In genomic region chr6:134746125-134746524, GRCh38 we compare ENCODE assay signal across 1 cellular context.
TF ChIP-seq lines count a peak whose summit lies in the region.

No MANE protein-coding gene starts in this region.

TF ChIP-seq in GM23338, 12 proteins besides CTCF, POLR2A, EP300 and RAD21 (continued from another document):
- no peak for TF ChIP-seq REST (IDR thresholded peaks at IDR 0.05; ENCODE audit: unreplicated experiment)
- no peak for TF ChIP-seq CREB1 (CRISPR knock-in tag; IDR thresholded peaks at IDR 0.05; ENCODE audit: low read depth)
- no peak for TF ChIP-seq NANOG (IDR thresholded peaks at IDR 0.05; ENCODE audit: borderline replicate concordance)
